Comparison of ENCODE assay signal across 1 cellular context in the genomic region with DNA sequence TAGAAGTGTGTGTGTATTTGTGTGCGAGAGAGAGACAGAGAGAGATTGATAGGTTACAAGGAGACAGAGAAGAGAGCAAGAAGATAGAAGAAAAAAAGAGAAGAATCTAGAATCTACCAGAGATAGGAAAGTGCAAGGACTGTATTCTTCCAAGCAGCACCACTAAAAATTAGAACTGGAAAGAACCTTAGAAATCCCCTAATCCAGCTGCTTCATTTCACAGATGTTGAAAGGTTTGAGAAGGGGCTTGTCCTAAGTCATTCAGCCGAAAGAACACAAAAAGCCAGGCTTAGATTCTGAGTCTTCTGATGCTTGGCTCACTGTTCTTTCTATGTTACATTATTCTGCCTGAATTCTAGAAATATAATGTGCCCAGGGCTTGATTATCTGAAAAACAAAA.
TF ChIP-seq lines count a peak whose summit lies in the region.

No MANE protein-coding gene starts in this region.

TF ChIP-seq in GM12878, 131 proteins besides CTCF, POLR2A, EP300 and RAD21:
- TF ChIP-seq ASH2L (IDR thresholded peaks at IDR 0.05; ENCODE audit: borderline replicate concordance, low read depth): no peak
- no peak for TF ChIP-seq IKZF2 (IDR thresholded peaks at IDR 0.05)
- no peak for TF ChIP-seq ZBTB33 (IDR thresholded peaks at IDR 0.05)
- peak; percentile 90 for TF ChIP-seq HSF1 (IDR thresholded peaks at IDR 0.05; ENCODE audit: low read depth, low read length)
- TF ChIP-seq ZNF592 (IDR thresholded peaks at IDR 0.05): no peak
